In the genomic region with DNA sequence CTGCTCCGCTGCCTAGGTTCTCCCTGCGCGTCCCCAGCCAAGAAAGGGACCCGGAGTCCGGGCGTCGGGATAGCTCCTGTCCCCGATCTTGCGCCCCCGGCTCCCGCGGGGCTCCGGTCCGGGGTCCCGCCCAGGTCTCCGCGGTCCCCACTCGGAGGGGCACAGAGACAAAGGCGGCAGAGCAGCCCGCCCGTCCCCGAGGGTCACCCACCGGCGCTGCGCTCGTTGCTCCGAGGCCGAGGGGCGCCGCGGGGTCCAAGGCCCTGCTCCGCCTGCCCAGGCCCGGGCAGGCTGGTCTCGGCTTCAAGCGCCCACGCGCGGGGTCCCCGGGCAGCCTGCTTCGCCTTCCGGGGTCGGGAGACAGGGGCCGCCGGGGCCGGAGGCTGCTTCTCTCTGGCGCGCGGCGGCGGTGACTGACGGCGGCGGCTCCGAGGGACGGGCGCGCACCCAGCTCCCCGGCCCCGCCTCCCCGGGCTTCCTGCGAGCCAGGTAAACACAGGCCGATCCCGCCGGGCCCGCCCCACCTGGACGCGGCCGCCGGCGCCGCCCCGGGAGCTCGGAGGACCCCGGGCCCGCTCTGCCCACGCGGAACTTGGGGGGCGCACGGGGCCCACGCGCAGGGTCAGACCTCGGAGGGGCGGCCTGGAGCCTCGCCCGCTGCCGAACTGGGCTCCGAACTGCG, we compare ENCODE assay signal across 8 cellular contexts. TPM values are rescaled to one million over a fixed set of nuclear protein-coding genes. Genes with fewer than 3 reads are reported as not detected.
DNase-seq lines count a peak whose midpoint lies in the region; ATAC-seq, FAIRE-seq and TF ChIP-seq lines count a peak whose summit lies in the region.

Gene MBP (minus strand): TSS at position 415 of the 682 bp plus-strand sequence. CDS start 27,522 bp downstream, outside the sequence.

- peak in 1 of 2 experiments; percentile 66; a peak in 1 of 4 replicates for TF ChIP-seq POLR2A in HepG2 (IDR thresholded peaks at IDR 0.05; ENCODE audit: insufficient read depth in 1 of 2, low read depth in 2 of 2, low read length in 2 of 2)

- no peak within 1 kb of the TSS for H3K27ac ChIP-seq in WERI-Rb-1
- H3K27ac ChIP-seq in HepG2 (ENCODE audit: extremely low read length, insufficient read depth, low read length): no peak within 1 kb of the TSS

- no CpG with 5 or more reads among the region's 88 CpGs for WGBS in HepG2 (ENCODE audit: low lambda C conversion rate)

- peaks cover 36% of the 10 kb centered on the region for H3K4me1 ChIP-seq in HepG2 (ENCODE audit: insufficient read depth, low read length)

- BruUV-seq in HepG2 (replicated peaks; lab: Mats Ljungman, UMichigan): TSS peak; percentile 51

- DNase-seq in GM06990 (ENCODE audit: extremely low read depth, insufficient read length) (peak; percentile 77), LoVo (ENCODE audit: low spot score) (peak; percentile 75), WERI-Rb-1 (no peak), HepG2 (ENCODE audit: low spot score) (no peak), putamen (ENCODE audit: low spot score) (no peak)
- peak; percentile 67 for DNase-seq in central memory CD4-positive, alpha-beta T cell
- DNase-seq in stimulated activated CD8-positive, alpha-beta memory T cell treated with anti-CD3 and anti-CD28 coated beads, Interleukin-12 subunit alpha, Interleukin-12 subunit beta, amount 100 ng/mL, for 4 hours (ENCODE audit: low read depth): peak; percentile 53

- H3K36me3 ChIP-seq in GM06990 (ENCODE audit: control insufficient read depth, insufficient read depth, low read length) (no peaks in the 10 kb centered on the region), WERI-Rb-1 (no peaks in the 10 kb centered on the region), HepG2 (replicated peaks in 1 of 2; ENCODE audit: control insufficient read depth in 1 of 2, insufficient read depth in 2 of 2, low read length in 2 of 2) (no peaks in the 10 kb centered on the region)

- CTCF ChIA-PET in HepG2 (lab: Yijun Ruan, JAX; ENCODE audit: low intra/inter-chr PET ratio, low total read pairs): interaction anchor here (1.8 kb wide), 1 partner anchor 16 kb away, joined by 3 read pairs; no protein-coding TSS in a partner anchor

- ATAC-seq in GM21737 (IDR thresholded peaks at IDR 0.05; ENCODE audit: unreplicated experiment): peak; percentile 52
- peak; percentile 82 for ATAC-seq in HepG2

- no peak for TF ChIP-seq CTCF in GM06990 (IDR thresholded peaks at IDR 0.05; ENCODE audit: insufficient read depth, low read length, poor library complexity, severe bottlenecking)
- TF ChIP-seq CTCF in WERI-Rb-1 (IDR thresholded peaks at IDR 0.05; ENCODE audit: low read depth, low read length): no peak
- TF ChIP-seq CTCF in HepG2 (CRISPR knock-in tag; IDR thresholded peaks at IDR 0.05): no peak

- H3K9me3 ChIP-seq in WERI-Rb-1 (ENCODE audit: severe bottlenecking) (peaks cover 6% of the 10 kb centered on the region), HepG2 (ENCODE audit: low read length) (no peaks in the 10 kb centered on the region)

- H3K4me3 ChIP-seq in GM06990 (replicated peaks; ENCODE audit: low read depth, low read length): peak within 1 kb of the TSS; percentile 82
- H3K4me3 ChIP-seq in WERI-Rb-1 (ENCODE audit: low read depth, low read length): peak within 1 kb of the TSS; percentile 27
- peak within 1 kb of the TSS; percentile 66 to 82 (median 73) for H3K4me3 ChIP-seq in HepG2 (replicated peaks in 1 of 3; ENCODE audit: insufficient read depth in 1 of 3, low read depth in 2 of 3, low read length in 3 of 3)

- peak within 1 kb of the TSS; percentile 75 for H3K9ac ChIP-seq in HepG2 (ENCODE audit: insufficient read depth, low read depth, low read length)

- no peaks in the 10 kb centered on the region for H3K27me3 ChIP-seq in GM06990 (replicated peaks; ENCODE audit: control insufficient read depth, insufficient read depth, low read length)
- no peaks in the 10 kb centered on the region for H3K27me3 ChIP-seq in WERI-Rb-1 (ENCODE audit: insufficient read depth, low read depth, severe bottlenecking)
- peaks cover 4 to 36% of the 10 kb centered on the region in 2 experiments; a peak in 4 of 5 replicates for H3K27me3 ChIP-seq in HepG2 (ENCODE audit: control insufficient read depth in 1 of 2, insufficient read depth in 2 of 2, low read length in 2 of 2)

- TF ChIP-seq RAD21 in HepG2 (CRISPR knock-in tag; IDR thresholded peaks at IDR 0.05): no peak

- in situ Hi-C loops in HepG2 (cut with HindIII; ENCODE audit: extremely low pct_ligation_motif_present, low pct_unique_long_range_greater_than_20kb): no loop called here

- intact Hi-C loops in HepG2 (cut with micrococcal nuclease; ENCODE audit: unreplicated experiment): loop anchor here (1.0 to 5.0 kb wide), 4 partner anchors 18 to 235 kb away; no protein-coding TSS in a partner anchor

- peaks cover 6% of the 10 kb centered on the region for H3K79me2 ChIP-seq in HepG2 (ENCODE audit: insufficient read depth, low read length)

- H2AFZ ChIP-seq in HepG2 (ENCODE audit: low read length): no peak within 1 kb of the TSS

- H4K20me1 ChIP-seq in HepG2 (ENCODE audit: insufficient read depth, low read length): no peaks in the 10 kb centered on the region; the same call in 1 of the 2 replicates

- H3K4me2 ChIP-seq in HepG2 (ENCODE audit: low read depth, low read length): peak within 1 kb of the TSS; percentile 84

- FAIRE-seq in HepG2 (lab: Jason Lieb, UNC): no peak

- TF ChIP-seq EP300 in HepG2 (IDR thresholded peaks at IDR 0.05; ENCODE audit: low read depth in 2 of 2, low read length in 2 of 2): no peak
- no peak for TF ChIP-seq EP300 in HepG2 (CRISPR knock-in tag; IDR thresholded peaks at IDR 0.05; ENCODE audit: borderline replicate concordance)

- POLR2A ChIA-PET in HepG2 (lab: Yijun Ruan, JAX): interaction anchor here (2.7 kb wide), 1 partner anchor 18 kb away, joined by 19 read pairs; no protein-coding TSS in a partner anchor

TF ChIP-seq in HepG2, 621 proteins besides CTCF, POLR2A, EP300 and RAD21 (continues in another document):
- 0 out of 2 replicates have a peak, but pooled peaks have one; percentile 6 for TF ChIP-seq ZBTB25 (CRISPR knock-in tag; IDR thresholded peaks at IDR 0.05)
- TF ChIP-seq ZNF574 (CRISPR knock-in tag; IDR thresholded peaks at IDR 0.05): peak; percentile 16; the same call in 1 of the 2 replicates
- 0 out of 2 replicates have a peak, but pooled peaks have one; percentile 17 for TF ChIP-seq SP4 (CRISPR knock-in tag; IDR thresholded peaks at IDR 0.05)
- no peak for TF ChIP-seq ZFYVE20 (CRISPR knock-in tag; IDR thresholded peaks at IDR 0.05; ENCODE audit: borderline replicate concordance, low read depth)
- TF ChIP-seq ZNF274 (CRISPR knock-in tag; IDR thresholded peaks at IDR 0.05): 0 out of 2 replicates have a peak, but pooled peaks have one; percentile 6
- 0 out of 2 replicates have a peak, but pooled peaks have one; percentile 49 for TF ChIP-seq RBFOX2 (IDR thresholded peaks at IDR 0.05; ENCODE audit: low read depth, low read length)

RNA-seq across cellular contexts. Expression of gene MBP, which starts in this region (rescaled TPM):
- 5.0 TPM in 2 replicates for total RNA-seq in HepG2 (2016; rRNA removed; fragmentation: Illumina TruSeq; extraction: Trizol)
- 1.4 and 1.7 TPM in 2 replicates for total RNA-seq in HepG2 (2016; cell fraction: cytosol; rRNA removed; fragmentation: Illumina TruSeq; extraction: Trizol; ENCODE audit: low read depth)
- total RNA-seq in HepG2 (2016; cell fraction: insoluble cytoplasmic fraction; rRNA removed; fragmentation: Illumina TruSeq; extraction: Trizol): 4.7 TPM in 2 replicates
- total RNA-seq in HepG2 (2016; cell fraction: membrane; rRNA removed; fragmentation: Illumina TruSeq; extraction: Trizol): 1.8 and 2.3 TPM in 2 replicates
- 5.1 and 6.2 TPM in 2 replicates for total RNA-seq in HepG2 (2016; cell fraction: nucleus; rRNA removed; fragmentation: Illumina TruSeq; extraction: Trizol)
- polyA plus RNA-seq in HepG2 (2011; rRNA removed): 8.5 and 10.9 TPM in 2 replicates
- 5.1 and 8.0 TPM in 2 replicates for polyA plus RNA-seq in HepG2 (2011; cell fraction: cytosol; rRNA removed)
- polyA plus RNA-seq in HepG2 (2011; cell fraction: nucleus; rRNA removed): 14.4 and 16.4 TPM in 2 replicates
- polyA plus RNA-seq in HepG2 (2012): 10.8 and 11.5 TPM in 2 replicates
- 0.49 and 0.51 TPM in 2 replicates for polyA plus RNA-seq in HepG2 (2016; cell fraction: cytosol; fragmentation: Illumina TruSeq; extraction: Trizol; ENCODE audit: low read depth)
- polyA plus RNA-seq in HepG2 (2016; cell fraction: insoluble cytoplasmic fraction; fragmentation: Illumina TruSeq; extraction: Trizol; ENCODE audit: low read depth): 4.2 and 4.7 TPM in 2 replicates
- 1.0 and 1.1 TPM in 2 replicates for polyA plus RNA-seq in HepG2 (2016; cell fraction: membrane; fragmentation: Illumina TruSeq; extraction: Trizol; ENCODE audit: low read depth)
- polyA plus RNA-seq in HepG2 (2016; cell fraction: nucleus; fragmentation: Illumina TruSeq; extraction: Trizol; ENCODE audit: insufficient read depth, low read depth): 4.4 and 5.6 TPM in 2 replicates
- 10.6 and 20.4 TPM in 2 replicates for polyA minus RNA-seq in HepG2 (2011; rRNA and poly(A)+ RNA removed; ENCODE audit: low replicate concordance)
- polyA minus RNA-seq in HepG2 (2011; cell fraction: cytosol; rRNA and poly(A)+ RNA removed): 7.3 and 8.8 TPM in 2 replicates
- polyA minus RNA-seq in HepG2 (2011; cell fraction: nucleus; rRNA and poly(A)+ RNA removed): 19.0 and 19.6 TPM in 2 replicates

Comparison
In these comparisons a context has a peak if more than half of its experiments do, and no peak if none do; other contexts are left out.
1. DNase-seq: peak in GM06990 (single experiment), LoVo (single experiment), central memory CD4-positive, alpha-beta T cell (single experiment) and stimulated activated CD8-positive, alpha-beta memory T cell treated with anti-CD3 and anti-CD28 coated beads, Interleukin-12 subunit alpha, Interleukin-12 subunit beta, amount 100 ng/mL, for 4 hours (single experiment); none in WERI-Rb-1 (single experiment), HepG2 (single experiment) and putamen (single experiment).
2. H3K4me3 ChIP-seq: peak in every context shown above with its lines; median percentile 82 in GM06990; 73 in HepG2; 27 in WERI-Rb-1.